In genomic region chr15:68054658-68055223, GRCh38 we compare ENCODE assay signal across 8 cellular contexts. TPM values are rescaled to one million over a fixed set of nuclear protein-coding genes. Genes with fewer than 3 reads are reported as not detected.
DNase-seq lines count a peak whose midpoint lies in the region; ATAC-seq and TF ChIP-seq lines count a peak whose summit lies in the region.

No MANE protein-coding gene starts in this region.

- peak overlapping the region; percentile 65 for H3K27ac ChIP-seq in AG04450 (ENCODE audit: low read depth, low read length)
- H3K27ac ChIP-seq in SK-N-MC: peak overlapping the region; percentile 86
- peak overlapping the region; percentile 92 for H3K27ac ChIP-seq in right cardiac atrium (ENCODE audit: low read length)
- H3K27ac ChIP-seq in rectal smooth muscle tissue (ENCODE audit: low read depth, low read length): peak overlapping the region; percentile 88

- peak overlapping the region; percentile 86 for H3K4me3 ChIP-seq in AG04450 (ENCODE audit: low read depth, low read length)
- peak overlapping the region; percentile 90 for H3K4me3 ChIP-seq in SK-N-MC
- H3K4me3 ChIP-seq in right cardiac atrium (ENCODE audit: low read length): peak overlapping the region; percentile 98
- H3K4me3 ChIP-seq in rectal smooth muscle tissue (ENCODE audit: low read length): peak overlapping the region; percentile 92

- H3K36me3 ChIP-seq in SK-N-MC (ENCODE audit: insufficient read depth, low read length) (0 out of 2 replicates have a peak, but pooled peaks cover 3% of the 10 kb centered on the region), rectal smooth muscle tissue (ENCODE audit: control insufficient read depth, insufficient read depth, low read length) (no peaks in the 10 kb centered on the region)

- TF ChIP-seq CTCF in AG04450 (IDR thresholded peaks at IDR 0.05; ENCODE audit: low read depth, low read length): no peak

- POLR2A ChIA-PET in AG04450 (lab: Yijun Ruan, JAX): interaction anchor here (0.5 to 1.3 kb wide), 6 partner anchors 10 to 223 kb away, joined by 3 to 5 read pairs (median 3); partner anchors contain the start of gene FEM1B

- DNase-seq in AG04450 (ENCODE audit: low read depth, low spot score) (no peak), HPDE6-E6E7 (ENCODE audit: extremely low spot score) (peak; percentile 59), SK-N-MC (ENCODE audit: low read depth, low spot score) (no peak), amniotic stem cell (lab: John Stamatoyannopoulos, UW) (peak; percentile 19), right cardiac atrium (peak; percentile 61 to 88 (median 83))

- intact Hi-C loops in right cardiac atrium (cut with DNase I): loop anchor here in 3 of 4 donors (5.0 to 10.0 kb wide), 2 partner anchors 100 to 192 kb away; no protein-coding TSS in a partner anchor

- peak; percentile 5 for ATAC-seq in GM19035 (IDR thresholded peaks at IDR 0.05; ENCODE audit: unreplicated experiment)
- peak; percentile 69 to 78 for ATAC-seq in right cardiac atrium
- no peak for ATAC-seq in HG02938 (IDR thresholded peaks at IDR 0.05; ENCODE audit: unreplicated experiment)

- WGBS in right cardiac atrium: 1% methylated on average over 32 of the region's 32 CpGs

- H3K4me1 ChIP-seq in right cardiac atrium (ENCODE audit: control insufficient read depth, insufficient read depth, low read length) (peaks cover 5% of the 10 kb centered on the region), rectal smooth muscle tissue (ENCODE audit: control insufficient read depth, insufficient read depth, low read length) (peaks cover 8% of the 10 kb centered on the region)

- H3K9ac ChIP-seq in SK-N-MC (ENCODE audit: insufficient read length) (peak overlapping the region; percentile 89), rectal smooth muscle tissue (ENCODE audit: low read length) (peak overlapping the region; percentile 39)

- H3K9me3 ChIP-seq in AG04450 (ENCODE audit: control insufficient read depth, insufficient read depth, low read length) (no peaks in the 10 kb centered on the region; the same call in 1 of the 2 replicates), SK-N-MC (ENCODE audit: low read depth, low read length) (no peaks in the 10 kb centered on the region), right cardiac atrium (ENCODE audit: control insufficient read depth, low read length) (no peaks in the 10 kb centered on the region)

- CTCF ChIA-PET in AG04450 (lab: Charles Lee): interaction anchor here (0.8 to 2.5 kb wide), 2 partner anchors 101 to 191 kb away, joined by 4 to 9 read pairs; no protein-coding TSS in a partner anchor

- H3K27me3 ChIP-seq in AG04450 (ENCODE audit: control insufficient read depth, insufficient read depth, low read length) (no peaks in the 10 kb centered on the region), right cardiac atrium (ENCODE audit: control insufficient read depth, insufficient read depth) (no peaks in the 10 kb centered on the region), rectal smooth muscle tissue (ENCODE audit: control insufficient read depth, insufficient read depth, low read length) (no peaks in the 10 kb centered on the region)

RNA-seq across cellular contexts. Expression of gene PIAS1, which starts 0.6 kb away (rescaled TPM):
- 33.7 and 38.9 TPM in 2 replicates for polyA plus RNA-seq in AG04450 (2011; rRNA removed)
- polyA minus RNA-seq in AG04450 (2011; rRNA and poly(A)+ RNA removed): 67.9 and 68.8 TPM in 2 replicates
- total RNA-seq in right cardiac atrium: 10 to 100 TPM; 34.1 to 38.2 (median 35.9) TPM
- 8.7 TPM for polyA plus RNA-seq in right cardiac atrium

Comparison
In these comparisons a context has a peak if more than half of its experiments do, and no peak if none do; other contexts are left out.
1. DNase-seq: peak in HPDE6-E6E7 (single experiment), amniotic stem cell (single experiment) and right cardiac atrium (3 of 3); none in AG04450 (single experiment) and SK-N-MC (single experiment).
2. Peak in every context shown above with its lines, with median percentiles within 50 percentile points of each other: H3K27ac ChIP-seq and H3K4me3 ChIP-seq.